In the genomic region with DNA sequence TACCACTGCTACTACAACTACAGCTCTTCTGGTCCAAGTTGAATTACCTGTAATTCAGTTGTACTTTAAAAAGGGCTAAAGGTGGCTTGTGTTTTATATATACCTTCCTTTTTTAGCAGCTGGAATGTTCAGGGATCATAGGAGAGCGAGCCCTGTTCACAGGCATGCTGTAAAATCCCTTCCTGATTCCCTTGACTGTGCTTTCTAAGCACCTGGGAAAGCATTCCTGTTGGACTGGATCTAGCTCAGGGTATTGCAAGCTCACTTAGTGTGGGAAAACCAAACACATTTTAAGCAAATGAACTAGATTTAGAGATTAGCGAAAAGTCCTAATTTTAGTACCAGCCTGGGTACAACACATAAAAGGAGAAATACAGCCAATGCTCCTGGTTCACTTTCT, we compare ENCODE assay signal across 19 cellular contexts. TPM values are rescaled to one million over a fixed set of nuclear protein-coding genes. Genes with fewer than 3 reads are reported as not detected.
DNase-seq lines count a peak whose midpoint lies in the region; ATAC-seq, FAIRE-seq and TF ChIP-seq lines count a peak whose summit lies in the region.
"Had no signal": no experiment of that assay in that cellular context is flagged by ENCODE, and none has a peak within 500 bp of the region (broad histone marks: within the 10 kb centered on the region; RNA-seq: fewer than 3 reads in every experiment).

No MANE protein-coding gene starts in this region.

- TF ChIP-seq CTCF in glutamatergic neuron (IDR thresholded peaks at IDR 0.05; ENCODE audit: partially characterized antibody, unreplicated experiment) (no peak), HepG2 (CRISPR knock-in tag; IDR thresholded peaks at IDR 0.05) (no peak)

- H3K4me1 ChIP-seq in CD4-positive, CD25-positive, alpha-beta regulatory T cell (ENCODE audit: control insufficient read depth, insufficient read depth, low read length, poor library complexity, severe bottlenecking) = no peaks in the 10 kb centered on the region
- no peaks in the 10 kb centered on the region for H3K4me1 ChIP-seq in HepG2 (ENCODE audit: insufficient read depth, low read length)

- POLR2A ChIA-PET in T-cell (lab: Charles Lee) (interaction anchor here in 1 of 2 donors (0.6 to 1.4 kb wide), 2 partner anchors 32 to 78 kb away, joined by 5 to 8 read pairs; no protein-coding TSS in a partner anchor), HepG2 (lab: Yijun Ruan, JAX) (interaction anchor here (1.2 kb wide), 1 partner anchor 32 kb away, joined by 3 read pairs; no protein-coding TSS in a partner anchor)
- POLR2A ChIA-PET in naive thymus-derived CD8-positive, alpha-beta T cell (lab: Charles Lee) = interaction anchor here (0.9 to 11.7 kb wide), 3 partner anchors 10 to 35 kb away, joined by 3 to 144 read pairs (median 3); a partner anchor contains a TSS

- CTCF ChIA-PET in T-cell (lab: Charles Lee) (interaction anchor here in 1 of 2 donors (0.6 kb wide), 1 partner anchor 307 kb away, joined by 3 read pairs; no protein-coding TSS in a partner anchor), HepG2 (lab: Yijun Ruan, JAX; ENCODE audit: low intra/inter-chr PET ratio, low total read pairs) (no interaction called here)

- TF ChIP-seq POLR2A in HepG2 (IDR thresholded peaks at IDR 0.05; ENCODE audit: insufficient read depth in 1 of 2, low read depth in 2 of 2, low read length in 2 of 2) = no peak

- no peaks in the 10 kb centered on the region for H3K9me3 ChIP-seq in CD4-positive, CD25-positive, alpha-beta regulatory T cell (ENCODE audit: control insufficient read depth in 2 of 2, low read length in 2 of 2)
- H3K9me3 ChIP-seq in HepG2 (ENCODE audit: low read length) = no peaks in the 10 kb centered on the region

- peaks cover 17% of the 10 kb centered on the region for H3K36me3 ChIP-seq in CD4-positive, CD25-positive, alpha-beta regulatory T cell (ENCODE audit: control insufficient read depth, insufficient read depth, low read length)
- H3K36me3 ChIP-seq in HepG2 (replicated peaks in 1 of 2; ENCODE audit: control insufficient read depth in 1 of 2, insufficient read depth in 2 of 2, low read length in 2 of 2) = no peaks in the 10 kb centered on the region

- intact Hi-C loops in HepG2 (cut with micrococcal nuclease; ENCODE audit: unreplicated experiment) = no loop called here

- no peak for ATAC-seq in CD4-positive, CD25-positive, alpha-beta regulatory T cell (ENCODE audit: low read depth in 2 of 2)
- no peak for ATAC-seq in T-cell (replicated peaks in 1 of 4)
- ATAC-seq in naive thymus-derived CD8-positive, alpha-beta T cell = no peak
- ATAC-seq in HepG2 = no peak

- H3K36me3 Mint-ChIP-seq in CD4-positive, CD25-positive, alpha-beta regulatory T cell = peaks cover 25% of the 10 kb centered on the region
- H3K36me3 Mint-ChIP-seq in T-cell (peaks cover 34% of the 10 kb centered on the region), glutamatergic neuron (ENCODE audit: unreplicated experiment) (no peaks in the 10 kb centered on the region)
- H3K36me3 Mint-ChIP-seq in naive thymus-derived CD8-positive, alpha-beta T cell = peaks cover 3 to 32% (median 27%) of the 10 kb centered on the region in 3 donors

- no peak overlapping the region for H3K4me3 Mint-ChIP-seq in CD4-positive, CD25-positive, alpha-beta regulatory T cell
- H3K4me3 Mint-ChIP-seq in T-cell (no peak overlapping the region), glutamatergic neuron (ENCODE audit: unreplicated experiment) (no peak overlapping the region)
- H3K4me3 Mint-ChIP-seq in naive thymus-derived CD8-positive, alpha-beta T cell = no peak overlapping the region
- H3K4me3 Mint-ChIP-seq: HFFc6 had no signal

- in situ Hi-C loops in HepG2 (cut with HindIII; ENCODE audit: extremely low pct_ligation_motif_present, low pct_unique_long_range_greater_than_20kb) = no loop called here

- H3K9ac ChIP-seq in HepG2 (ENCODE audit: insufficient read depth, low read depth, low read length) = no peak overlapping the region
- H3K9ac ChIP-seq: KMS-11 had no signal

- no peaks in the 10 kb centered on the region for H3K79me2 ChIP-seq in HepG2 (ENCODE audit: insufficient read depth, low read length)

- H3K27ac Mint-ChIP-seq in CD4-positive, CD25-positive, alpha-beta regulatory T cell = peak overlapping the region in 2 of 3 donors; percentile 11 to 72
- H3K27ac Mint-ChIP-seq in T-cell (peak overlapping the region; percentile 58 to 82), glutamatergic neuron (ENCODE audit: unreplicated experiment) (no peak overlapping the region)
- peak overlapping the region in 8 of 10 donors; percentile 27 to 86 (median 76) for H3K27ac Mint-ChIP-seq in naive thymus-derived CD8-positive, alpha-beta T cell
- H3K27ac Mint-ChIP-seq: HFFc6 had no signal

- DNase-seq in CD4-positive, CD25-positive, alpha-beta regulatory T cell = no peak
- DNase-seq in T-cell (no peak), epithelial cell of prostate (ENCODE audit: low read depth, low spot score) (no peak), HuH-7 (ENCODE audit: low spot score) (no peak), glutamatergic neuron (no peak), DMS53 (lab: John Stamatoyannopoulos, UW) (no peak), HepG2 (ENCODE audit: low spot score) (no peak)
- no peak for DNase-seq in naive thymus-derived CD8-positive, alpha-beta T cell
- DNase-seq: DMS79 treated with DMSO at 0.1 percent for 48 hours, HFFc6, NCI-H1417 treated with DMSO at 0.1 percent for 48 hours, NCI-H1930, NCI-H345, NCI-H524 treated with DMSO at 0.1 percent for 48 hours, PC-9 had no signal

- no peak for TF ChIP-seq RAD21 in HepG2 (CRISPR knock-in tag; IDR thresholded peaks at IDR 0.05)

- H4K20me1 ChIP-seq in HepG2 (ENCODE audit: insufficient read depth, low read length) = no peaks in the 10 kb centered on the region

- H3K27ac ChIP-seq in CD4-positive, CD25-positive, alpha-beta regulatory T cell (ENCODE audit: insufficient read depth, low read length, poor library complexity, severe bottlenecking) = no peak overlapping the region
- H3K27ac ChIP-seq in epithelial cell of prostate = peak overlapping the region; percentile 11
- H3K27ac ChIP-seq in HepG2 (ENCODE audit: extremely low read length, insufficient read depth, low read length) = no peak overlapping the region
- H3K27ac ChIP-seq: KMS-11, PC-9, RWPE1 had no signal

- H3K4me3 ChIP-seq in CD4-positive, CD25-positive, alpha-beta regulatory T cell (ENCODE audit: low read depth, low read length) = no peak overlapping the region
- H3K4me3 ChIP-seq in HepG2 (replicated peaks in 1 of 3; ENCODE audit: insufficient read depth in 1 of 3, low read depth in 2 of 3, low read length in 3 of 3) = no peak overlapping the region
- H3K4me3 ChIP-seq: PC-9 had no signal

- H3K4me1 Mint-ChIP-seq in CD4-positive, CD25-positive, alpha-beta regulatory T cell = peaks cover 15 to 26% (median 18%) of the 10 kb centered on the region in 4 donors
- H3K4me1 Mint-ChIP-seq in T-cell (peaks cover 28 to 33% (median 32%) of the 10 kb centered on the region in 3 donors), glutamatergic neuron (ENCODE audit: low read depth, unreplicated experiment) (no peaks in the 10 kb centered on the region)
- peaks cover 11 to 32% (median 23%) of the 10 kb centered on the region in 4 donors for H3K4me1 Mint-ChIP-seq in naive thymus-derived CD8-positive, alpha-beta T cell

- no peak for FAIRE-seq in HepG2 (lab: Jason Lieb, UNC)
- FAIRE-seq: A204.1, H54 had no signal

- WGBS in HepG2 (ENCODE audit: low lambda C conversion rate) = 98% methylated on average over 2 of the region's 2 CpGs

- H3K4me2 ChIP-seq in HepG2 (ENCODE audit: low read depth, low read length) = no peak overlapping the region
- H3K4me2 ChIP-seq: KMS-11, PC-9 had no signal

- TF ChIP-seq EP300 in HepG2 (IDR thresholded peaks at IDR 0.05; ENCODE audit: low read depth in 2 of 2, low read length in 2 of 2) (no peak), HepG2 (CRISPR knock-in tag; IDR thresholded peaks at IDR 0.05; ENCODE audit: borderline replicate concordance) (no peak)

- H3K9me3 Mint-ChIP-seq in CD4-positive, CD25-positive, alpha-beta regulatory T cell = peaks cover 0 to 4% (median 0%) of the 10 kb centered on the region in 7 donors
- H3K9me3 Mint-ChIP-seq in T-cell (peaks cover 0 to 9% (median 5%) of the 10 kb centered on the region in 3 donors), glutamatergic neuron (ENCODE audit: unreplicated experiment) (peaks cover 2% of the 10 kb centered on the region)
- peaks cover 0 to 11% (median 4%) of the 10 kb centered on the region in 9 donors for H3K9me3 Mint-ChIP-seq in naive thymus-derived CD8-positive, alpha-beta T cell
- H3K9me3 Mint-ChIP-seq: HFFc6 had no signal

- H3K27me3 ChIP-seq in CD4-positive, CD25-positive, alpha-beta regulatory T cell (ENCODE audit: control insufficient read depth, insufficient read depth, low read length) = no peaks in the 10 kb centered on the region
- no peaks in the 10 kb centered on the region for H3K27me3 ChIP-seq in HepG2 (ENCODE audit: control insufficient read depth in 1 of 2, insufficient read depth in 2 of 2, low read length in 2 of 2)

- BruUV-seq in HepG2 (replicated peaks; lab: Mats Ljungman, UMichigan) = no TSS peak

- H2AFZ ChIP-seq in HepG2 (ENCODE audit: low read length) = no peak overlapping the region
- H2AFZ ChIP-seq: PC-9 had no signal

- no peaks in the 10 kb centered on the region for H3K27me3 Mint-ChIP-seq in CD4-positive, CD25-positive, alpha-beta regulatory T cell
- H3K27me3 Mint-ChIP-seq in T-cell = no peaks in the 10 kb centered on the region
- no peaks in the 10 kb centered on the region for H3K27me3 Mint-ChIP-seq in naive thymus-derived CD8-positive, alpha-beta T cell
- H3K27me3 Mint-ChIP-seq in glutamatergic neuron (ENCODE audit: unreplicated experiment) = peaks cover 3% of the 10 kb centered on the region

RNA-seq across cellular contexts. Expression of a gene that starts 31.5 kb away (rescaled TPM):
- total RNA-seq in CD4-positive, CD25-positive, alpha-beta regulatory T cell = 14.8 TPM
- polyA plus RNA-seq in CD4-positive, CD25-positive, alpha-beta regulatory T cell = 10 to 100 TPM; 21.4 to 30.2 (median 27.0) TPM
- total RNA-seq in T-cell (10 to 100 TPM; 16.4 to 20.3 (median 18.3) TPM), glutamatergic neuron (ENCODE audit: unreplicated experiment) (24.2 TPM), HepG2 (2016; rRNA removed; fragmentation: Illumina TruSeq; extraction: Trizol) (7.5 and 10.7 TPM in 2 replicates)
- 10 to 100 TPM; 25.1 to 26.3 TPM for total RNA-seq in naive thymus-derived CD8-positive, alpha-beta T cell
- polyA plus RNA-seq in naive thymus-derived CD8-positive, alpha-beta T cell = 10 to 100 TPM; 17.2 to 30.1 (median 21.3) TPM
- total RNA-seq in HepG2 (2016; cell fraction: cytosol; rRNA removed; fragmentation: Illumina TruSeq; extraction: Trizol; ENCODE audit: low read depth) = 2.2 and 3.2 TPM in 2 replicates
- total RNA-seq in HepG2 (2016; cell fraction: insoluble cytoplasmic fraction; rRNA removed; fragmentation: Illumina TruSeq; extraction: Trizol) = 7.6 and 10.7 TPM in 2 replicates
- 7.3 and 7.9 TPM in 2 replicates for total RNA-seq in HepG2 (2016; cell fraction: membrane; rRNA removed; fragmentation: Illumina TruSeq; extraction: Trizol)
- 3.5 and 4.5 TPM in 2 replicates for total RNA-seq in HepG2 (2016; cell fraction: nucleus; rRNA removed; fragmentation: Illumina TruSeq; extraction: Trizol)
- polyA plus RNA-seq in HepG2 (2011; rRNA removed) = 3.1 and 4.0 TPM in 2 replicates
- 2.3 and 4.0 TPM in 2 replicates for polyA plus RNA-seq in HepG2 (2011; cell fraction: cytosol; rRNA removed)
- polyA plus RNA-seq in HepG2 (2011; cell fraction: nucleus; rRNA removed) = 1.1 and 2.2 TPM in 2 replicates
- 3.4 and 4.2 TPM in 2 replicates for polyA plus RNA-seq in HepG2 (2012)
- 1.8 and 2.7 TPM in 2 replicates for polyA plus RNA-seq in HepG2 (2016; cell fraction: cytosol; fragmentation: Illumina TruSeq; extraction: Trizol; ENCODE audit: low read depth)
- polyA plus RNA-seq in HepG2 (2016; cell fraction: insoluble cytoplasmic fraction; fragmentation: Illumina TruSeq; extraction: Trizol; ENCODE audit: low read depth) = 10.6 and 11.1 TPM in 2 replicates
- 7.4 and 7.5 TPM in 2 replicates for polyA plus RNA-seq in HepG2 (2016; cell fraction: membrane; fragmentation: Illumina TruSeq; extraction: Trizol; ENCODE audit: low read depth)
- polyA plus RNA-seq in HepG2 (2016; cell fraction: nucleus; fragmentation: Illumina TruSeq; extraction: Trizol; ENCODE audit: insufficient read depth, low read depth) = 3.8 and 4.5 TPM in 2 replicates
- 1.1 and 4.0 TPM in 2 replicates for polyA minus RNA-seq in HepG2 (2011; rRNA and poly(A)+ RNA removed; ENCODE audit: low replicate concordance)
- 0.88 and 2.1 TPM in 2 replicates for polyA minus RNA-seq in HepG2 (2011; cell fraction: cytosol; rRNA and poly(A)+ RNA removed)
- polyA minus RNA-seq in HepG2 (2011; cell fraction: nucleus; rRNA and poly(A)+ RNA removed) = 2.8 and 5.0 TPM in 2 replicates
